1 cellular context compared by ENCODE assay signal in genomic region chr13:97231118-97231831, GRCh38.
TF ChIP-seq lines count a peak whose summit lies in the region.

No MANE protein-coding gene starts in this region.

TF ChIP-seq in HepG2, 621 proteins besides CTCF, POLR2A, EP300 and RAD21:
- TF ChIP-seq ATF7 (IDR thresholded peaks at IDR 0.05) (no peak), ATF7 (CRISPR knock-in tag; IDR thresholded peaks at IDR 0.05) (no peak), CEBPG (CRISPR knock-in tag; IDR thresholded peaks at IDR 0.05) (no peak)
